In the genomic region with DNA sequence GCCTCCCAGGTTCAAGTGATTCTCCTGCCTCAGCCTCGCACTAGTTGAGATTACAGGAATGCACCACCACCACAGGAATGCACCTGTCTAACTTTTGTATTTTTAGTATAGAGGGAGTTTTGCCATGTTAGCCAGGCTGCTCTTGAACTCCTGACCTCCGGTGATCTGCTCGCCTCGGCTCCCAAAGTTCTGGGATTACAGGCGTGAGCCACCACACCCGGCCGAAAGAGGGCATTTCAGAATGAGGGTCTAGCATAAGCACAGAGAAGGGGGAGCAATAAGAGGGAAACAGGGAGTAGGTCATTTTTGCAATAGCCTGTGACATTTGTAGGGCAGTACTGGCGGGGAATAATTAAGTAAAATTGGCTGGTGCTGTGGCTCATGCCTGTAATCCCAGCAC, we compare ENCODE assay signal across 22 cellular contexts. TPM values are rescaled to one million over a fixed set of nuclear protein-coding genes. Genes with fewer than 3 reads are reported as not detected.
DNase-seq lines count a peak whose midpoint lies in the region; ATAC-seq and TF ChIP-seq lines count a peak whose summit lies in the region.
"Had no signal": no experiment of that assay in that cellular context is flagged by ENCODE, and none has a peak within 500 bp of the region (broad histone marks: within the 10 kb centered on the region; RNA-seq: fewer than 3 reads in every experiment).

No MANE protein-coding gene starts in this region.

- CTCF ChIA-PET in CD8-positive, alpha-beta T cell (lab: Charles Lee), result interaction anchor here (1.4 to 2.4 kb wide), 2 partner anchors 13 to 21 kb away, joined by 4 to 12 read pairs; a partner anchor contains a TSS

- intact Hi-C loops in CD8-positive, alpha-beta T cell (cut with DNase I, micrococcal nuclease), result loop anchor here (5.0 kb wide), 2 partner anchors 216 to 1829 kb away; a partner anchor contains a TSS
- intact Hi-C loops in ascending aorta (cut with DNase I), result loop anchor here (5.0 kb wide), 1 partner anchor 296 kb away; a partner anchor contains a TSS

- POLR2A ChIA-PET in CD8-positive, alpha-beta T cell (lab: Charles Lee), result interaction anchor here (3.5 kb wide), 1 partner anchor 22 kb away, joined by 38 read pairs; a partner anchor contains a TSS

- H3K4me1 Mint-ChIP-seq in T-helper 1 cell treated with Interleukin-12 subunit alpha and Interleukin-12 subunit beta and Interleukin-4 antibody, amounts not matched to agents 30 μg/mL and 1 μg/mL, for 36 hours (ENCODE audit: low read depth), result peaks cover 19% of the 10 kb centered on the region
- peaks cover 28% of the 10 kb centered on the region for H3K4me1 Mint-ChIP-seq in CD8-positive, alpha-beta T cell (ENCODE audit: low read depth)
- H3K4me1 Mint-ChIP-seq in natural killer cell treated with Interleukin-12 subunit alpha and Interleukin-12 subunit beta and Interleukin-15 and Interleukin-18, amount 100 ng/mL, for 72 hours (ENCODE audit: low read depth in 2 of 2), result peaks cover 20 to 28% of the 10 kb centered on the region in 2 donors

- no peak overlapping the region for H3K27ac Mint-ChIP-seq in T-helper 1 cell treated with Interleukin-12 subunit alpha and Interleukin-12 subunit beta and Interleukin-4 antibody, amounts not matched to agents 30 μg/mL and 1 μg/mL, for 36 hours
- no peak overlapping the region for H3K27ac Mint-ChIP-seq in CD8-positive, alpha-beta T cell
- H3K27ac Mint-ChIP-seq in natural killer cell treated with Interleukin-12 subunit alpha and Interleukin-12 subunit beta and Interleukin-15 and Interleukin-18, amount 100 ng/mL, for 72 hours, result no peak overlapping the region

- H3K36me3 ChIP-seq in CD8-positive, alpha-beta T cell (ENCODE audit: insufficient read depth, low read length), result no peaks in the 10 kb centered on the region
- no peaks in the 10 kb centered on the region for H3K36me3 ChIP-seq in ascending aorta
- peaks cover 10% of the 10 kb centered on the region for H3K36me3 ChIP-seq in WERI-Rb-1
- H3K36me3 ChIP-seq: upper lobe of left lung had no signal

- H3K4me3 ChIP-seq in CD8-positive, alpha-beta T cell (ENCODE audit: low read depth, low read length), result no peak overlapping the region
- H3K4me3 ChIP-seq in ascending aorta (no peak overlapping the region), WERI-Rb-1 (ENCODE audit: low read depth, low read length) (no peak overlapping the region)

- H3K4me3 Mint-ChIP-seq in T-helper 1 cell treated with Interleukin-12 subunit alpha and Interleukin-12 subunit beta and Interleukin-4 antibody, amounts not matched to agents 30 μg/mL and 1 μg/mL, for 36 hours, result peak overlapping the region; percentile 61
- H3K4me3 Mint-ChIP-seq in CD8-positive, alpha-beta T cell, result peak overlapping the region; percentile 11
- H3K4me3 Mint-ChIP-seq in natural killer cell treated with Interleukin-12 subunit alpha and Interleukin-12 subunit beta and Interleukin-15 and Interleukin-18, amount 100 ng/mL, for 72 hours, result peak overlapping the region; percentile 96

- no peaks in the 10 kb centered on the region for H3K9me3 ChIP-seq in CD8-positive, alpha-beta T cell (ENCODE audit: low read length)
- H3K9me3 ChIP-seq in ascending aorta (no peaks in the 10 kb centered on the region), WERI-Rb-1 (ENCODE audit: severe bottlenecking) (no peaks in the 10 kb centered on the region)
- H3K9me3 ChIP-seq: heart left ventricle, upper lobe of left lung had no signal

- H3K27me3 ChIP-seq in CD8-positive, alpha-beta T cell (ENCODE audit: insufficient read depth, low read length), result no peaks in the 10 kb centered on the region
- H3K27me3 ChIP-seq in ascending aorta, result no peaks in the 10 kb centered on the region
- no peaks in the 10 kb centered on the region for H3K27me3 ChIP-seq in WERI-Rb-1 (ENCODE audit: insufficient read depth, low read depth, severe bottlenecking)
- H3K27me3 ChIP-seq: heart left ventricle, upper lobe of left lung had no signal

- TF ChIP-seq CTCF in CD8-positive, alpha-beta T cell (IDR thresholded peaks at IDR 0.05), result no peak
- TF ChIP-seq CTCF in ascending aorta (IDR thresholded peaks at IDR 0.05) (no peak), WERI-Rb-1 (IDR thresholded peaks at IDR 0.05; ENCODE audit: low read depth, low read length) (no peak)

- H3K36me3 Mint-ChIP-seq in T-helper 1 cell treated with Interleukin-12 subunit alpha and Interleukin-12 subunit beta and Interleukin-4 antibody, amounts not matched to agents 30 μg/mL and 1 μg/mL, for 36 hours (ENCODE audit: low read depth), result peaks cover 5% of the 10 kb centered on the region
- H3K36me3 Mint-ChIP-seq in CD8-positive, alpha-beta T cell, result peaks cover 12% of the 10 kb centered on the region
- H3K36me3 Mint-ChIP-seq in natural killer cell treated with Interleukin-12 subunit alpha and Interleukin-12 subunit beta and Interleukin-15 and Interleukin-18, amount 100 ng/mL, for 72 hours, result no peaks in the 10 kb centered on the region

- DNase-seq in T-helper 1 cell (no peak), ascending aorta (ENCODE audit: low spot score in 2 of 2) (no peak), medulla oblongata (ENCODE audit: extremely low spot score) (no peak), WERI-Rb-1 (no peak)
- no peak for DNase-seq in CD8-positive, alpha-beta T cell
- DNase-seq in natural killer cell treated with Interleukin-12 subunit alpha and Interleukin-12 subunit beta and Interleukin-15 and Interleukin-18, amount 100 ng/mL, for 72 hours (ENCODE audit: low spot score), result no peak
- no peak for DNase-seq in effector CD4-positive, alpha-beta T cell
- DNase-seq: activated naive CD4-positive, alpha-beta T cell; AML-193; heart left ventricle; MM.1S; NCI-H146; NCI-H2171 treated with DMSO at 0.1 percent for 48 hours; NCI-H748 treated with DMSO at 0.1 percent for 48 hours; Right ventricle myocardium superior; stimulated activated CD4-positive, alpha-beta T cell treated with anti-CD3 and anti-CD28 coated beads, Interleukin-2, amount 100 ng/mL, for 24 hours; upper lobe of left lung had no signal

- H3K27me3 Mint-ChIP-seq in T-helper 1 cell treated with Interleukin-12 subunit alpha and Interleukin-12 subunit beta and Interleukin-4 antibody, amounts not matched to agents 30 μg/mL and 1 μg/mL, for 36 hours (ENCODE audit: low read depth), result no peaks in the 10 kb centered on the region
- no peaks in the 10 kb centered on the region for H3K27me3 Mint-ChIP-seq in CD8-positive, alpha-beta T cell (ENCODE audit: low read depth)
- no peaks in the 10 kb centered on the region for H3K27me3 Mint-ChIP-seq in natural killer cell treated with Interleukin-12 subunit alpha and Interleukin-12 subunit beta and Interleukin-15 and Interleukin-18, amount 100 ng/mL, for 72 hours
- H3K27me3 Mint-ChIP-seq: stimulated activated naive CD8-positive, alpha-beta T cell treated with anti-CD3 and anti-CD28 coated beads, Interleukin-15, Interleukin-2, amounts not matched to agents 100 ng/mL and 50 ng/mL, for 24 hours had no signal

- ATAC-seq in CD8-positive, alpha-beta T cell, result no peak
- no peak for ATAC-seq in natural killer cell treated with Interleukin-12 subunit alpha and Interleukin-12 subunit beta and Interleukin-15 and Interleukin-18, amount 100 ng/mL, for 72 hours
- ATAC-seq: activated CD4-positive, CD25-positive, alpha-beta regulatory T cell treated with anti-CD3 and anti-CD28 coated beads, Interleukin-2, amount 50 U/mL, for 24 hours; HCT116; heart left ventricle had no signal

- no peaks in the 10 kb centered on the region for H3K9me3 Mint-ChIP-seq in T-helper 1 cell treated with Interleukin-12 subunit alpha and Interleukin-12 subunit beta and Interleukin-4 antibody, amounts not matched to agents 30 μg/mL and 1 μg/mL, for 36 hours
- H3K9me3 Mint-ChIP-seq in CD8-positive, alpha-beta T cell, result no peaks in the 10 kb centered on the region
- H3K9me3 Mint-ChIP-seq in natural killer cell treated with Interleukin-12 subunit alpha and Interleukin-12 subunit beta and Interleukin-15 and Interleukin-18, amount 100 ng/mL, for 72 hours, result no peaks in the 10 kb centered on the region
- H3K9me3 Mint-ChIP-seq: stimulated activated naive CD8-positive, alpha-beta T cell treated with anti-CD3 and anti-CD28 coated beads, Interleukin-15, Interleukin-2, amounts not matched to agents 100 ng/mL and 50 ng/mL, for 24 hours had no signal

- H3K4me1 ChIP-seq in CD8-positive, alpha-beta T cell (ENCODE audit: insufficient read depth, low read length), result peaks cover 19% of the 10 kb centered on the region
- peaks cover 0 to 5% of the 10 kb centered on the region in 2 donors for H3K4me1 ChIP-seq in ascending aorta

- H3K27ac ChIP-seq in CD8-positive, alpha-beta T cell (ENCODE audit: low read depth, low read length), result no peak overlapping the region
- H3K27ac ChIP-seq in ascending aorta, result peak overlapping the region; percentile 87 to 92
- H3K27ac ChIP-seq in WERI-Rb-1, result no peak overlapping the region
- H3K27ac ChIP-seq: 22Rv1 had no signal

RNA-seq across cellular contexts. Expression of a gene that starts 1.9 kb away (rescaled TPM):
- 1 to 10 TPM; 7.4 to 9.4 TPM for total RNA-seq in CD8-positive, alpha-beta T cell
- total RNA-seq in ascending aorta, result 12.1 TPM
- total RNA-seq in natural killer cell treated with Interleukin-12 subunit alpha and Interleukin-12 subunit beta and Interleukin-15 and Interleukin-18, amount 100 ng/mL, for 72 hours, result 10 to 100 TPM; 16.6 to 18.2 TPM

RNA-seq across cellular contexts. Expression of a gene that starts 21.8 kb away (rescaled TPM):
- 10 to 100 TPM in 1 of 2 experiments, 1 to 10 TPM in 1; 9.6 to 10.8 TPM for total RNA-seq in CD8-positive, alpha-beta T cell
- total RNA-seq in ascending aorta, result 49.4 TPM
- total RNA-seq in natural killer cell treated with Interleukin-12 subunit alpha and Interleukin-12 subunit beta and Interleukin-15 and Interleukin-18, amount 100 ng/mL, for 72 hours, result 10 to 100 TPM; 40.4 to 58.8 TPM

RNA-seq across cellular contexts. Expression of a gene that starts 50.6 kb away (rescaled TPM):
- total RNA-seq in CD8-positive, alpha-beta T cell, result 10 to 100 TPM; 32.7 to 34.5 TPM
- total RNA-seq in ascending aorta, result 4.6 TPM
- total RNA-seq in natural killer cell treated with Interleukin-12 subunit alpha and Interleukin-12 subunit beta and Interleukin-15 and Interleukin-18, amount 100 ng/mL, for 72 hours, result 10 to 100 TPM; 68.1 to 69.1 TPM

Comparison
In these comparisons a context has a peak if more than half of its experiments do, and no peak if none do; other contexts are left out.
1. H3K4me3 Mint-ChIP-seq: peak in every context shown above with its lines; median percentile 96 in natural killer cell treated with Interleukin-12 subunit alpha and Interleukin-12 subunit beta and Interleukin-15 and Interleukin-18, amount 100 ng/mL, for 72 hours; 61 in T-helper 1 cell treated with Interleukin-12 subunit alpha and Interleukin-12 subunit beta and Interleukin-4 antibody, amounts not matched to agents 30 μg/mL and 1 μg/mL, for 36 hours; 11 in CD8-positive, alpha-beta T cell.
2. H3K27ac ChIP-seq: peak in ascending aorta (2 of 2); none in CD8-positive, alpha-beta T cell (single experiment) and WERI-Rb-1 (single experiment).